Comparison of ENCODE assay signal across 16 cellular contexts in the genomic region with DNA sequence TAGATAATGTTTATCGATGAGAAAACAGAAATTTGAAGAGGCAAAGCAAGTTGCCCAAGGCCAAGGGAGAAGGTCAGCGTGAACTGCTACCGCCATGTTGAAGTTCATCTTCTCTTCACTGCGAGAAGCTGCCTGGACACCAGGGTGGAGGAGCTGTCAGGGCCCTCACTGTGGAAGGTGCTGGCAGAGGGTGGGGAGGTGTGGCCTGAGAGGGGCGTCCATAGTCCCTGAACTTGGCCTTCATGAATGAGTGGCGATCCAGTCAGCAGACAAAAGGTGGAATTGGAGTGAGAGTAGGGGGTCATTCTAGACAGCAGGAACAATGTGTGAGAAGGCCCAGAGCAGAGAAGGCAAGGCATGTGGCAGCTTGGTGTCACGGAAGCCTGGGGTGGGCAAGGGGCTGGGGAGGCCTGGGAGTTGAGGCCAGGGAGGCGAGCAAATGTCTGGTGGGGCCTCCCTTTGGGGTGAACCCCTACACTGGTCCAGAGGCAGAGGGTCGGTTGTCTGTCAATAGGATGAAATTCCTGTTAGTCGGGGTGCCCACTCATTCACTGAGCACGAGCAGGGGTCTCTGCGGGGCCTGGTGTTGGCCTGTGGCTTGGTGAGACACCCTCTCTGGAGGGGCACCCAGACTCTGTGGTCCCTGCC. TPM values are rescaled to one million over a fixed set of nuclear protein-coding genes. Genes with fewer than 3 reads are reported as not detected.
"Had no signal": no experiment of that assay in that cellular context is flagged by ENCODE, and none has a peak within 500 bp of the region (broad histone marks: within the 10 kb centered on the region; RNA-seq: fewer than 3 reads in every experiment).

No MANE protein-coding gene starts in this region.

- H3K27ac ChIP-seq: left lung, lower lobe of right lung, neutrophil, psoas muscle, sigmoid colon, skin epidermis had no signal

- H3K9me3 ChIP-seq: left lung, lower lobe of right lung, neutrophil, psoas muscle, sigmoid colon had no signal

- H3K4me3 ChIP-seq: left lung, lower lobe of right lung, psoas muscle, sigmoid colon, skin epidermis had no signal

- ATAC-seq: psoas muscle had no signal

- H3K36me3 ChIP-seq: left lung, lower lobe of right lung, neutrophil, sigmoid colon had no signal

- DNase-seq: cortex of kidney; erythroblast; foreskin melanocyte; left lung; lower lobe of right lung; mesendoderm; naive thymus-derived CD4-positive, alpha-beta T cell; nephron progenitor cell; psoas muscle; retina; sigmoid colon; stimulated activated CD4-positive, alpha-beta T cell treated with anti-CD3 and anti-CD28 coated beads, Interleukin-2, amount 100 ng/mL, for 24 hours; stimulated activated naive CD4-positive, alpha-beta T cell treated with Interleukin-2 at 50 U/mL for 16 hours; trophoblast cell had no signal

- H3K4me1 ChIP-seq: left lung, lower lobe of right lung, sigmoid colon had no signal

- H3K27me3 ChIP-seq: sigmoid colon had no signal

RNA-seq across cellular contexts. Expression of gene KCNF1, which starts 33.3 kb away (rescaled TPM):
- total RNA-seq: left lung; lower lobe of right lung; naive thymus-derived CD4-positive, alpha-beta T cell; psoas muscle had no signal
- polyA plus RNA-seq: naive thymus-derived CD4-positive, alpha-beta T cell had no signal
